In genomic region chr1:67700692-67701410, GRCh38 we compare ENCODE assay signal across 8 cellular contexts. TPM values are rescaled to one million over a fixed set of nuclear protein-coding genes. Genes with fewer than 3 reads are reported as not detected.
DNase-seq lines count a peak whose midpoint lies in the region; ATAC-seq and TF ChIP-seq lines count a peak whose summit lies in the region.

No MANE protein-coding gene starts in this region.

- H3K4me1 ChIP-seq in BE2C, result peaks cover 11% of the 10 kb centered on the region
- H3K4me1 ChIP-seq in SJCRH30, result peaks cover 46% of the 10 kb centered on the region

- H3K27me3 Mint-ChIP-seq in stimulated activated naive CD8-positive, alpha-beta T cell treated with anti-CD3 and anti-CD28 coated beads, Interleukin-15, Interleukin-2, amounts not matched to agents 100 ng/mL and 50 ng/mL, for 24 hours, result peaks cover 4% of the 10 kb centered on the region

- H3K9me3 ChIP-seq in BE2C (no peaks in the 10 kb centered on the region), SJCRH30 (replicated peaks) (no peaks in the 10 kb centered on the region)

- peak overlapping the region; percentile 17; the same call in 1 of the 2 replicates for H3K27ac ChIP-seq in SJCRH30

- DNase-seq in BE2C (peak; percentile 63), SJCRH30 (peak; percentile 58 to 77), foreskin melanocyte (peak; percentile 42), anterior cingulate cortex (lab: John Stamatoyannopoulos, UW) (no peak)

- H3K9me3 Mint-ChIP-seq in stimulated activated naive CD8-positive, alpha-beta T cell treated with anti-CD3 and anti-CD28 coated beads, Interleukin-15, Interleukin-2, amounts not matched to agents 100 ng/mL and 50 ng/mL, for 24 hours, result no peaks in the 10 kb centered on the region

- H3K36me3 Mint-ChIP-seq in stimulated activated naive CD8-positive, alpha-beta T cell treated with anti-CD3 and anti-CD28 coated beads, Interleukin-15, Interleukin-2, amounts not matched to agents 100 ng/mL and 50 ng/mL, for 24 hours (ENCODE audit: low read depth), result no peaks in the 10 kb centered on the region

- TF ChIP-seq CTCF in BE2C (IDR thresholded peaks at IDR 0.05; ENCODE audit: low read depth, low read length), result peak; percentile 58

- no peak overlapping the region for H3K4me3 ChIP-seq in BE2C (ENCODE audit: low read depth, low read length)
- no peak overlapping the region for H3K4me3 ChIP-seq in SJCRH30

- H3K4me3 Mint-ChIP-seq in stimulated activated naive CD8-positive, alpha-beta T cell treated with anti-CD3 and anti-CD28 coated beads, Interleukin-15, Interleukin-2, amounts not matched to agents 100 ng/mL and 50 ng/mL, for 24 hours, result no peak overlapping the region

- H3K27ac Mint-ChIP-seq in stimulated activated naive CD8-positive, alpha-beta T cell treated with anti-CD3 and anti-CD28 coated beads, Interleukin-15, Interleukin-2, amounts not matched to agents 100 ng/mL and 50 ng/mL, for 24 hours, result peak overlapping the region; percentile 54

- peak; percentile 49 for ATAC-seq in GM21423 (IDR thresholded peaks at IDR 0.05; ENCODE audit: unreplicated experiment)
- no peak for ATAC-seq in HG03571 (IDR thresholded peaks at IDR 0.05; ENCODE audit: unreplicated experiment)
- ATAC-seq in HG03175 (IDR thresholded peaks at IDR 0.05; ENCODE audit: unreplicated experiment), result no peak

- H3K36me3 ChIP-seq in BE2C, result no peaks in the 10 kb centered on the region
- peaks cover 3% of the 10 kb centered on the region for H3K36me3 ChIP-seq in SJCRH30

- H3K4me1 Mint-ChIP-seq in stimulated activated naive CD8-positive, alpha-beta T cell treated with anti-CD3 and anti-CD28 coated beads, Interleukin-15, Interleukin-2, amounts not matched to agents 100 ng/mL and 50 ng/mL, for 24 hours (ENCODE audit: low read depth), result peaks cover 20% of the 10 kb centered on the region

- no peaks in the 10 kb centered on the region for H3K27me3 ChIP-seq in BE2C
- H3K27me3 ChIP-seq in SJCRH30, result no peaks in the 10 kb centered on the region

RNA-seq across cellular contexts. Expression of gene GADD45A, which starts 15.8 kb away (rescaled TPM):
- polyA plus RNA-seq in BE2C (2012; ENCODE audit: insufficient read depth, insufficient read length, low read depth), result 64.4 TPM
- total RNA-seq in SJCRH30 (2014; rRNA removed; shearing (Covaris generic)), result 103 and 126 TPM in 2 replicates

Comparison
In these comparisons a context has a peak if more than half of its experiments do, and no peak if none do; other contexts are left out.
1. DNase-seq: peak in BE2C (single experiment), SJCRH30 (2 of 2) and foreskin melanocyte (single experiment); none in anterior cingulate cortex (0 of 58).